1 cellular context compared by ENCODE assay signal in genomic region chr5:139445325-139446170, GRCh38.
TF ChIP-seq lines count a peak whose summit lies in the region.

No MANE protein-coding gene starts in this region.

TF ChIP-seq in GM23338, 12 proteins besides CTCF, POLR2A, EP300 and RAD21 (continued from another document):
- TF ChIP-seq ZNF462 (CRISPR knock-in tag; IDR thresholded peaks at IDR 0.05) (no peak), STAT1 (IDR thresholded peaks at IDR 0.05; ENCODE audit: unreplicated experiment) (no peak), ZNF331 (CRISPR knock-in tag; IDR thresholded peaks at IDR 0.05; ENCODE audit: low read depth) (no peak), ETS1 (IDR thresholded peaks at IDR 0.05) (no peak)
